Comparison of ENCODE assay signal across 8 cellular contexts in genomic region chr6:12009180-12009748, GRCh38. TPM values are rescaled to one million over a fixed set of nuclear protein-coding genes. Genes with fewer than 3 reads are reported as not detected.
DNase-seq lines count a peak whose midpoint lies in the region; ATAC-seq and TF ChIP-seq lines count a peak whose summit lies in the region.

No MANE protein-coding gene starts in this region.

- peak overlapping the region; percentile 60; the same call in 1 of the 2 replicates for H3K27ac ChIP-seq in SK-N-MC

- in situ Hi-C loops in GM18951 (cut with MboI; ENCODE audit: low sequenced_read_pairs, unreplicated experiment) = no loop called here

- peak; percentile 14 for TF ChIP-seq POLR2A in GM18951 (IDR thresholded peaks at IDR 0.05; ENCODE audit: extremely low read depth, insufficient read depth, insufficient read length)

- no peaks in the 10 kb centered on the region for H3K9me3 ChIP-seq in SK-N-MC (ENCODE audit: low read depth, low read length)

- peak overlapping the region; percentile 87 for H3K9ac ChIP-seq in SK-N-MC (ENCODE audit: insufficient read length)

- H3K4me3 ChIP-seq in SK-N-MC = peak overlapping the region; percentile 91
- peak overlapping the region; percentile 77 for H3K4me3 ChIP-seq in fibroblast of villous mesenchyme (ENCODE audit: low read depth, low read length)
- H3K4me3 ChIP-seq in skeletal muscle cell (ENCODE audit: low read depth, low read length) = peak overlapping the region; percentile 60

- H3K36me3 ChIP-seq in SK-N-MC (ENCODE audit: insufficient read depth, low read length) = no peaks in the 10 kb centered on the region

- DNase-seq in SK-N-MC (ENCODE audit: low read depth, low spot score) (no peak), fibroblast of villous mesenchyme (ENCODE audit: low read depth) (no peak), skeletal muscle cell (ENCODE audit: low read depth) (no peak), middle frontal gyrus (ENCODE audit: extremely low spot score, low spot score) (no peak), NCI-H82 treated with DMSO at 0.1 percent for 48 hours (lab: John Stamatoyannopoulos, UW; ENCODE audit: unreplicated experiment) (no peak)

- no peak for TF ChIP-seq CTCF in fibroblast of villous mesenchyme (IDR thresholded peaks at IDR 0.05; ENCODE audit: insufficient read depth, low read depth, low read length)

- ATAC-seq in HG02798 (IDR thresholded peaks at IDR 0.05; ENCODE audit: poor library complexity, unreplicated experiment) (no peak), HG03520 (IDR thresholded peaks at IDR 0.05; ENCODE audit: unreplicated experiment) (no peak)

RNA-seq across cellular contexts. Expression of gene HIVEP1, which starts 2.8 kb away (rescaled TPM):
- 16.8 and 20.3 TPM in 2 replicates for total RNA-seq in fibroblast of villous mesenchyme
